ENCODE assay signal across 14 cellular contexts in the genomic region with DNA sequence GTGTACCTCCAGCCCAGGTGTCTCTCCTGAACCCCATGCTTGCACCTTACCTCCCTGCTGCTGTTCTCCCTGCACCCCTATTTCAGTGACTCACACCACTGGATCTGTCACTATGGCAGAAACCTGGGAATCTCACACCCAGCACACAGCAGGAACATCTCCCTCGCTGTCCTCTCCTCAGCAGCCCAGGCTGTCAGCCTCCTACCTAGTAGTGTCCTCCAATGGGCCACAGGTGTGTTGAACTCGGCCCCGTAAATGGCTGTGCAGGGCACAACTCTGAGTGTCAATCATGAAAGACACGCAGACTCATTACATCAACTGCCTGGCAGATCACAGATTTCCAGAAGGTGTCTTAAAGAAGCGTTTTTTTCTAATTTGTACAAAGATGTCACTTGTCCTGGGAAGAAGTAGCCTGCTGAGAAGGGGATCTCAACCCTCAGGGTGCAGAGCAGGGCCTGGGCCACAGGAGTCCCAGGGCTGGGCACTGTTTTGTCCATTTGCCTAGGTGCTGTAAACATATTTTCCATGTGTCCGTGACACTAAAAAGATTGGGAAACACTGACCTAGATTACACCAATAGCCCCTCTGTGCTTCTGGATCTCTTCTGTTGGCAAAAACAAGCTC.
"Had no signal": no experiment of that assay in that cellular context is flagged by ENCODE, and none has a peak within 500 bp of the region (broad histone marks: within the 10 kb centered on the region; RNA-seq: fewer than 3 reads in every experiment).

No MANE protein-coding gene starts in this region.

- H3K36me3 ChIP-seq: colonic mucosa, upper lobe of left lung had no signal

- H3K27me3 Mint-ChIP-seq: activated naive CD8-positive, alpha-beta T cell treated with anti-CD3 and anti-CD28 coated beads for 36 hours; activated T-cell treated with anti-CD3 and anti-CD28 coated beads, Interleukin-2, amount 50 U/mL, for 24 hours; stimulated activated memory B cell treated with anti-CD40 and anti-IgM and Interleukin-4, amounts not matched to agents 10 μg/mL and 1 μg/mL and 100 μg/mL, for 72 hours had no signal

- H3K9me3 ChIP-seq: colonic mucosa, upper lobe of left lung had no signal

- H3K4me1 ChIP-seq: colonic mucosa had no signal

- H3K4me1 Mint-ChIP-seq: activated CD8-positive, alpha-beta memory T cell treated with anti-CD3 and anti-CD28 coated beads, Interleukin-2, amount 10 ng/mL, durations not matched to agents 7 days and 5 days; activated naive CD8-positive, alpha-beta T cell treated with anti-CD3 and anti-CD28 coated beads for 36 hours; stimulated activated memory B cell treated with anti-CD40 and anti-IgM and Interleukin-4, amounts not matched to agents 10 μg/mL and 1 μg/mL and 100 μg/mL, for 72 hours had no signal

- H3K27ac Mint-ChIP-seq: activated CD8-positive, alpha-beta memory T cell treated with anti-CD3 and anti-CD28 coated beads, Interleukin-2, amount 10 ng/mL, durations not matched to agents 7 days and 5 days; activated naive CD8-positive, alpha-beta T cell treated with anti-CD3 and anti-CD28 coated beads for 36 hours; activated T-cell treated with anti-CD3 and anti-CD28 coated beads, Interleukin-2, amount 50 U/mL, for 24 hours; stimulated activated memory B cell treated with anti-CD40 and anti-IgM and Interleukin-4, amounts not matched to agents 10 μg/mL and 1 μg/mL and 100 μg/mL, for 72 hours had no signal

- ATAC-seq: activated CD8-positive, alpha-beta memory T cell treated with anti-CD3 and anti-CD28 coated beads, Interleukin-2, amount 10 ng/mL, durations not matched to agents 7 days and 5 days; stimulated activated memory B cell treated with anti-CD40 and anti-IgM and Interleukin-4, amounts not matched to agents 10 μg/mL and 1 μg/mL and 100 μg/mL, for 72 hours had no signal

- H3K27me3 ChIP-seq: colonic mucosa, upper lobe of left lung had no signal

- H3K4me3 ChIP-seq: colonic mucosa, upper lobe of left lung had no signal

- DNase-seq: activated CD4-positive, alpha-beta T cell treated with anti-CD3 and anti-CD28 coated beads, Interleukin-2, amount 50 U/mL, for 48 hours; activated CD4-positive, CD25-positive, alpha-beta regulatory T cell treated with anti-CD3 and anti-CD28 coated beads, Interleukin-2, amount 50 U/mL, for 72 hours; activated CD8-positive, alpha-beta memory T cell treated with anti-CD3 and anti-CD28 coated beads, Interleukin-2, amount 10 ng/mL, durations not matched to agents 7 days and 5 days; activated gamma-delta T cell; activated naive CD8-positive, alpha-beta T cell treated with anti-CD3 and anti-CD28 coated beads for 36 hours; activated T-cell treated with anti-CD3 and anti-CD28 coated beads, Interleukin-2, amount 50 U/mL, for 24 hours; anterior cingulate cortex; left cardiac atrium; nephron progenitor cell; stimulated activated CD4-positive, alpha-beta T cell treated with anti-CD3 and anti-CD28 coated beads, Interleukin-1b, Interleukin-23, amount 100 ng/mL, for 48 hours; SW 1271 had no signal

- H3K4me3 Mint-ChIP-seq: activated CD8-positive, alpha-beta memory T cell treated with anti-CD3 and anti-CD28 coated beads, Interleukin-2, amount 10 ng/mL, durations not matched to agents 7 days and 5 days; activated naive CD8-positive, alpha-beta T cell treated with anti-CD3 and anti-CD28 coated beads for 36 hours; activated T-cell treated with anti-CD3 and anti-CD28 coated beads, Interleukin-2, amount 50 U/mL, for 24 hours; nephron progenitor cell; stimulated activated memory B cell treated with anti-CD40 and anti-IgM and Interleukin-4, amounts not matched to agents 10 μg/mL and 1 μg/mL and 100 μg/mL, for 72 hours had no signal

- H3K27ac ChIP-seq: colonic mucosa had no signal

- H3K36me3 Mint-ChIP-seq: activated CD8-positive, alpha-beta memory T cell treated with anti-CD3 and anti-CD28 coated beads, Interleukin-2, amount 10 ng/mL, durations not matched to agents 7 days and 5 days; activated naive CD8-positive, alpha-beta T cell treated with anti-CD3 and anti-CD28 coated beads for 36 hours had no signal

- H3K9me3 Mint-ChIP-seq: activated naive CD8-positive, alpha-beta T cell treated with anti-CD3 and anti-CD28 coated beads for 36 hours; activated T-cell treated with anti-CD3 and anti-CD28 coated beads, Interleukin-2, amount 50 U/mL, for 24 hours; nephron progenitor cell; stimulated activated memory B cell treated with anti-CD40 and anti-IgM and Interleukin-4, amounts not matched to agents 10 μg/mL and 1 μg/mL and 100 μg/mL, for 72 hours had no signal
